In genomic region chr1:193567937-193568336, GRCh38 we compare ENCODE assay signal across 8 cellular contexts.
"Had no signal": no experiment of that assay in that cellular context is flagged by ENCODE, and none has a peak within 500 bp of the region (broad histone marks: within the 10 kb centered on the region; RNA-seq: fewer than 3 reads in every experiment).

No MANE protein-coding gene starts in this region.

- H3K4me3 ChIP-seq: dorsolateral prefrontal cortex, left lung had no signal

- DNase-seq: activated CD4-positive, alpha-beta T cell treated with anti-CD3 and anti-CD28 coated beads for 4 hours; activated T-cell treated with anti-CD3 and anti-CD28 coated beads, Interleukin-2, amount 50 U/mL, for 1 hour; dorsolateral prefrontal cortex; left lung; mammary epithelial cell; stimulated activated naive CD4-positive, alpha-beta T cell; trophoblast cell had no signal

- ATAC-seq: left lung, SK-N-SH treated with all-trans-retinoic acid at 6 μM for 48 hours had no signal

- H3K36me3 ChIP-seq: left lung had no signal

- H3K27me3 ChIP-seq: left lung had no signal

- H3K27ac ChIP-seq: dorsolateral prefrontal cortex had no signal
